In the genomic region with DNA sequence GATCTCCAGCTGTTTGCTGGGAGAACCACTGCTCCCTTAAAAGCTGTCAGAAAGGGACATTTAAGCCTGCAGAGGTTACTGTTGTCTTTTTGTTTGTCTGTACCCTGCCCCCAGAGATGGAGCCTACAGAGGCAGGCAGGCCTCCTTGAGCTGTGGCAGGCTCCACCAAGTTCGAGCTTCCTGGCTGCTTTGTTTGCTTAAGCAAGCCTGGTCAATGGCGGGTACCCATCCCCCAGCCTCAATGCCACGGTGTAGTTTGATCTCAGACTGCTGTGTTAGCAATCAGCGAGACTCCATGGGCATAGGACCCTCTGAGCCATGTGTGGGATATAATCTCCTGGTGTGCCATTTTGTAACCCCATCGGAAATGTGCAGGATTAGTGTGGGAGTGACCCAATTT, we compare ENCODE assay signal across 7 cellular contexts. TPM values are rescaled to one million over a fixed set of nuclear protein-coding genes. Genes with fewer than 3 reads are reported as not detected.
"Had no signal": no experiment of that assay in that cellular context is flagged by ENCODE, and none has a peak within 500 bp of the region (broad histone marks: within the 10 kb centered on the region; RNA-seq: fewer than 3 reads in every experiment).

No MANE protein-coding gene starts in this region.

RNA-seq across cellular contexts. Expression of a gene that starts 23.6 kb away (rescaled TPM):
- total RNA-seq: GM23338, H4, H7, HepG2, HFFc6, HT1080 had no signal
- polyA plus RNA-seq: GM23338, HepG2, IgD-negative memory B cell had no signal
